In the genomic region with DNA sequence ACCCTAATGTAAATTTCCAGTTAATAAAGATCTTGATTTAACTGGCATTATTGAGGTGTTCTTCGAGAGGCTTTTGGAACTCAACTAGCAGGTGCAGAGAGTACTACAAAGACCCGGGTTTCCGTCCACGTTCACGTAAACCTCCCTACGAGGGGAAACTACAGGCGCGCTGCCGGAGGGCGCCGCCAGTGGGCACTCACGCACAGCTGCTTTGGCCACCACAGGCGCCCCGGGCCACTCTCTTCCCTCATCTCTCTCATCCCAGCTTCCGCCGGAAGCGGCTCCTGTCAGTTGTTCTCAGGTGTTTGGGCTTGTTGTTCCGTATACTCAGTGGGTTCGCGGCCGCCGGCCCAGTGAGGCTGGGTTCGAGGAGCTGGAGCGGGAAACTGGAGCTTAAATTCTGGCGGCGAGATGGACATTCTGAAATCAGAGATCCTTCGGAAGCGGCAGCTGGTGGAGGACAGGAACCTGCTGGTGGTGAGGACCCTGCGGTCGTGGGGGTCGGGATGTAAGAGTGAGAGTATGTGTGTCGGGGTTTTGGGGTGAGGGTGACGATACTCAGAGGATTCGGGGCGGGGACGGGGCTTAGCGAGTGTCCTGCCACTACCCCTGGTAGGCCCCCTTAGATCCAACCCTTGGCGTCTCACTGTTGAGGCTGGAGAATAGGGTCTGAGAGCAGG, we compare ENCODE assay signal across 8 cellular contexts. TPM values are rescaled to one million over a fixed set of nuclear protein-coding genes. Genes with fewer than 3 reads are reported as not detected.
DNase-seq lines count a peak whose midpoint lies in the region; ATAC-seq lines count a peak whose summit lies in the region.

PRPF18 (plus strand) TSS at position 290 of the 680 bp plus-strand sequence; CDS start at position 412, 122 bp downstream.

- ATAC-seq in GM19351 (IDR thresholded peaks at IDR 0.05; ENCODE audit: unreplicated experiment) (peak; percentile 100), HG03521 (IDR thresholded peaks at IDR 0.05; ENCODE audit: unreplicated experiment) (peak; percentile 98), left colon (peak; percentile 99)

- intact Hi-C loops in left colon (cut with DNase I, micrococcal nuclease) = no loop called here

- peaks cover 15% of the 10 kb centered on the region for H3K27me3 Mint-ChIP-seq in activated CD4-positive, alpha-beta T cell treated with anti-CD3 and anti-CD28 coated beads, Interleukin-2, amount 10 ng/mL, durations not matched to agents 7 days and 5 days

- peak within 1 kb of the TSS; percentile 100 for H3K4me3 Mint-ChIP-seq in activated CD4-positive, alpha-beta T cell treated with anti-CD3 and anti-CD28 coated beads, Interleukin-2, amount 10 ng/mL, durations not matched to agents 7 days and 5 days

- peaks cover 2% of the 10 kb centered on the region for H3K36me3 Mint-ChIP-seq in activated CD4-positive, alpha-beta T cell treated with anti-CD3 and anti-CD28 coated beads, Interleukin-2, amount 10 ng/mL, durations not matched to agents 7 days and 5 days (ENCODE audit: low read depth)

- CTCF ChIA-PET in activated CD4-positive, alpha-beta T cell treated with anti-CD3 and anti-CD28 coated beads, Interleukin-2, amount 10 ng/mL, durations not matched to agents 7 days and 5 days (lab: Charles Lee) = interaction anchor here (0.7 to 1.4 kb wide), 10 partner anchors 8 to 286 kb away, joined by 3 to 6 read pairs (median 4); no protein-coding TSS in a partner anchor

- peaks cover 25% of the 10 kb centered on the region for H3K4me1 Mint-ChIP-seq in activated CD4-positive, alpha-beta T cell treated with anti-CD3 and anti-CD28 coated beads, Interleukin-2, amount 10 ng/mL, durations not matched to agents 7 days and 5 days

- peak; percentile 95 for DNase-seq in CD1c-positive myeloid dendritic cell (ENCODE audit: extremely low spot score)
- peak; percentile 92 for DNase-seq in NCI-H69 (lab: John Stamatoyannopoulos, UW)
- DNase-seq in activated CD4-positive, alpha-beta T cell treated with anti-CD3 and anti-CD28 coated beads, Interleukin-2, amount 10 ng/mL, durations not matched to agents 7 days and 5 days = peak; percentile 95
- DNase-seq in cortex of kidney (lab: John Stamatoyannopoulos, UW) = peak; percentile 18
- DNase-seq in left colon = peak; percentile 90 to 94
- peak; percentile 93 for DNase-seq in stimulated activated CD4-positive, alpha-beta T cell treated with anti-CD3 and anti-CD28 coated beads, Interleukin-1b, Interleukin-23, amount 100 ng/mL, for 48 hours

- H3K9me3 Mint-ChIP-seq in activated CD4-positive, alpha-beta T cell treated with anti-CD3 and anti-CD28 coated beads, Interleukin-2, amount 10 ng/mL, durations not matched to agents 7 days and 5 days = no peaks in the 10 kb centered on the region

- POLR2A ChIA-PET in activated CD4-positive, alpha-beta T cell treated with anti-CD3 and anti-CD28 coated beads, Interleukin-2, amount 10 ng/mL, durations not matched to agents 7 days and 5 days (lab: Charles Lee) = interaction anchor here (0.5 kb wide), 1 partner anchor 599 kb away, joined by 3 read pairs; no protein-coding TSS in a partner anchor

- H3K27ac Mint-ChIP-seq in activated CD4-positive, alpha-beta T cell treated with anti-CD3 and anti-CD28 coated beads, Interleukin-2, amount 10 ng/mL, durations not matched to agents 7 days and 5 days = peak within 1 kb of the TSS; percentile 98

RNA-seq across cellular contexts. Expression of gene PRPF18, which starts in this region (rescaled TPM):
- 10 to 100 TPM; 24.8 to 29.2 TPM for total RNA-seq in activated CD4-positive, alpha-beta T cell treated with anti-CD3 and anti-CD28 coated beads, Interleukin-2, amount 10 ng/mL, durations not matched to agents 7 days and 5 days
- total RNA-seq in left colon = 10 to 100 TPM; 19.8 to 22.4 TPM

Comparison
In these comparisons a context has a peak if more than half of its experiments do, and no peak if none do; other contexts are left out.
1. Peak in every context shown above with its lines: DNase-seq and ATAC-seq.
2. DNase-seq: peak in every context shown above with its lines; median percentile 95 in CD1c-positive myeloid dendritic cell; 95 in activated CD4-positive, alpha-beta T cell treated with anti-CD3 and anti-CD28 coated beads, Interleukin-2, amount 10 ng/mL, durations not matched to agents 7 days and 5 days; 93 in stimulated activated CD4-positive, alpha-beta T cell treated with anti-CD3 and anti-CD28 coated beads, Interleukin-1b, Interleukin-23, amount 100 ng/mL, for 48 hours; 92 in NCI-H69; 92 in left colon; 18 in cortex of kidney.